Comparison of ENCODE assay signal across 23 cellular contexts in the genomic region with DNA sequence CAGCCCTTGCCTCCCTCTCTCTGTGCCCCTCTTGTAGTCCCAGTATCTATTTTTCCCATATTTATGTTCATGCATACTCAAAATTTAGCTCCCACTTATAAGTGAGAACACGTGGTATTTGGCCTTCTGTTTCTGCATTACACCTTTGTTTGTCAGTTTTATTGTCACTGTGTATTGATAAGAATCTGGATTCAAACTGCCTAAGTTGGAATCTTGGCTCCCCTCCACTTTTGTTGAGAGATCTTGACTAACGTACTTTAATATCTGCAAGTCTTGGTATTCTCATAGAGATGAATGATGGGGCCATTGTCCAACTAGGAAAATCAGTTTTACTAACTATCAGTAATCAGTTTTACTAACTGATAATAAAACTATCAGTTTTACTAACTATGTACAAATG.
"Had no signal": no experiment of that assay in that cellular context is flagged by ENCODE, and none has a peak within 500 bp of the region (broad histone marks: within the 10 kb centered on the region; RNA-seq: fewer than 3 reads in every experiment).

No MANE protein-coding gene starts in this region.

- H3K27ac ChIP-seq: coronary artery, dorsolateral prefrontal cortex, epithelial cell of prostate, esophagus muscularis mucosa, esophagus squamous epithelium, foreskin keratinocyte, gastrocnemius medialis, gastroesophageal sphincter, heart left ventricle, heart right ventricle had no signal

- H3K4me1 ChIP-seq: esophagus muscularis mucosa, esophagus squamous epithelium, foreskin keratinocyte, gastrocnemius medialis, gastroesophageal sphincter, heart left ventricle, heart right ventricle had no signal

- DNase-seq: cortex of kidney; dermis blood vessel endothelial cell; dorsolateral prefrontal cortex; effector CD4-positive, alpha-beta T cell; effector CD8-positive, alpha-beta T cell; effector memory CD4-positive, alpha-beta T cell; effector memory CD8-positive, alpha-beta T cell; endodermal cell; erythroblast; esophagus squamous epithelium; foreskin fibroblast; foreskin keratinocyte; foreskin melanocyte; gastrocnemius medialis; glutamatergic neuron; head of caudate nucleus; heart left ventricle; heart right ventricle had no signal

- H3K27me3 ChIP-seq: esophagus muscularis mucosa, esophagus squamous epithelium, foreskin keratinocyte, gastrocnemius medialis, gastroesophageal sphincter, heart left ventricle had no signal

- H3K9me3 ChIP-seq: esophagus muscularis mucosa, esophagus squamous epithelium, gastrocnemius medialis, gastroesophageal sphincter, heart left ventricle, heart right ventricle had no signal

- H3K4me3 ChIP-seq: coronary artery, dorsolateral prefrontal cortex, esophagus muscularis mucosa, esophagus squamous epithelium, gastrocnemius medialis, gastroesophageal sphincter, heart left ventricle, heart right ventricle had no signal

- ATAC-seq: effector memory CD8-positive, alpha-beta T cell; esophagus mucosa; foreskin keratinocyte; gastrocnemius medialis; gastroesophageal sphincter; heart left ventricle; heart right ventricle had no signal

- H3K36me3 ChIP-seq: esophagus muscularis mucosa, esophagus squamous epithelium, gastrocnemius medialis, gastroesophageal sphincter, heart left ventricle, heart right ventricle had no signal
